1 cellular context compared by ENCODE assay signal in the genomic region with DNA sequence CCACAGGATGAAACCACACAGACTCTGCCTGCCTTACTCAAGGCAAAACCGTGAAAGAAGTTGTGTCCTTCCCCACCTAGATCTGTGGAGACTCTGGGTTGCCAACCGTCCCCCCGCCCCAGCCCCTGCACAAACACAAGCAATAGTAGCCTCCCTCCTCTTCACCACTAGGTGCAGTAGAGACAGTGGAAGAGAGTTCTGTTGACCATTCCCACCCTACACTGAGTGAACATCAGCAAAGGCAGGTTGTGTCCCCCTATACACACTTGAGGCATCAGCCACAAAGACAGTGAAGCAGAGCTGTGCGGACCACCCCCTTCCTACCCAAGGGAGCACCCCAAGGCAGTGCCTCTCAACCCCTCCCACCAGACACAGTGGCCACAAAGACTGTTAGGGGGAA.
TF ChIP-seq lines count a peak whose summit lies in the region.

No MANE protein-coding gene starts in this region.

TF ChIP-seq in GM23338, 12 proteins besides CTCF, POLR2A, EP300 and RAD21 (continued from another document):
- TF ChIP-seq, protein P1, sequence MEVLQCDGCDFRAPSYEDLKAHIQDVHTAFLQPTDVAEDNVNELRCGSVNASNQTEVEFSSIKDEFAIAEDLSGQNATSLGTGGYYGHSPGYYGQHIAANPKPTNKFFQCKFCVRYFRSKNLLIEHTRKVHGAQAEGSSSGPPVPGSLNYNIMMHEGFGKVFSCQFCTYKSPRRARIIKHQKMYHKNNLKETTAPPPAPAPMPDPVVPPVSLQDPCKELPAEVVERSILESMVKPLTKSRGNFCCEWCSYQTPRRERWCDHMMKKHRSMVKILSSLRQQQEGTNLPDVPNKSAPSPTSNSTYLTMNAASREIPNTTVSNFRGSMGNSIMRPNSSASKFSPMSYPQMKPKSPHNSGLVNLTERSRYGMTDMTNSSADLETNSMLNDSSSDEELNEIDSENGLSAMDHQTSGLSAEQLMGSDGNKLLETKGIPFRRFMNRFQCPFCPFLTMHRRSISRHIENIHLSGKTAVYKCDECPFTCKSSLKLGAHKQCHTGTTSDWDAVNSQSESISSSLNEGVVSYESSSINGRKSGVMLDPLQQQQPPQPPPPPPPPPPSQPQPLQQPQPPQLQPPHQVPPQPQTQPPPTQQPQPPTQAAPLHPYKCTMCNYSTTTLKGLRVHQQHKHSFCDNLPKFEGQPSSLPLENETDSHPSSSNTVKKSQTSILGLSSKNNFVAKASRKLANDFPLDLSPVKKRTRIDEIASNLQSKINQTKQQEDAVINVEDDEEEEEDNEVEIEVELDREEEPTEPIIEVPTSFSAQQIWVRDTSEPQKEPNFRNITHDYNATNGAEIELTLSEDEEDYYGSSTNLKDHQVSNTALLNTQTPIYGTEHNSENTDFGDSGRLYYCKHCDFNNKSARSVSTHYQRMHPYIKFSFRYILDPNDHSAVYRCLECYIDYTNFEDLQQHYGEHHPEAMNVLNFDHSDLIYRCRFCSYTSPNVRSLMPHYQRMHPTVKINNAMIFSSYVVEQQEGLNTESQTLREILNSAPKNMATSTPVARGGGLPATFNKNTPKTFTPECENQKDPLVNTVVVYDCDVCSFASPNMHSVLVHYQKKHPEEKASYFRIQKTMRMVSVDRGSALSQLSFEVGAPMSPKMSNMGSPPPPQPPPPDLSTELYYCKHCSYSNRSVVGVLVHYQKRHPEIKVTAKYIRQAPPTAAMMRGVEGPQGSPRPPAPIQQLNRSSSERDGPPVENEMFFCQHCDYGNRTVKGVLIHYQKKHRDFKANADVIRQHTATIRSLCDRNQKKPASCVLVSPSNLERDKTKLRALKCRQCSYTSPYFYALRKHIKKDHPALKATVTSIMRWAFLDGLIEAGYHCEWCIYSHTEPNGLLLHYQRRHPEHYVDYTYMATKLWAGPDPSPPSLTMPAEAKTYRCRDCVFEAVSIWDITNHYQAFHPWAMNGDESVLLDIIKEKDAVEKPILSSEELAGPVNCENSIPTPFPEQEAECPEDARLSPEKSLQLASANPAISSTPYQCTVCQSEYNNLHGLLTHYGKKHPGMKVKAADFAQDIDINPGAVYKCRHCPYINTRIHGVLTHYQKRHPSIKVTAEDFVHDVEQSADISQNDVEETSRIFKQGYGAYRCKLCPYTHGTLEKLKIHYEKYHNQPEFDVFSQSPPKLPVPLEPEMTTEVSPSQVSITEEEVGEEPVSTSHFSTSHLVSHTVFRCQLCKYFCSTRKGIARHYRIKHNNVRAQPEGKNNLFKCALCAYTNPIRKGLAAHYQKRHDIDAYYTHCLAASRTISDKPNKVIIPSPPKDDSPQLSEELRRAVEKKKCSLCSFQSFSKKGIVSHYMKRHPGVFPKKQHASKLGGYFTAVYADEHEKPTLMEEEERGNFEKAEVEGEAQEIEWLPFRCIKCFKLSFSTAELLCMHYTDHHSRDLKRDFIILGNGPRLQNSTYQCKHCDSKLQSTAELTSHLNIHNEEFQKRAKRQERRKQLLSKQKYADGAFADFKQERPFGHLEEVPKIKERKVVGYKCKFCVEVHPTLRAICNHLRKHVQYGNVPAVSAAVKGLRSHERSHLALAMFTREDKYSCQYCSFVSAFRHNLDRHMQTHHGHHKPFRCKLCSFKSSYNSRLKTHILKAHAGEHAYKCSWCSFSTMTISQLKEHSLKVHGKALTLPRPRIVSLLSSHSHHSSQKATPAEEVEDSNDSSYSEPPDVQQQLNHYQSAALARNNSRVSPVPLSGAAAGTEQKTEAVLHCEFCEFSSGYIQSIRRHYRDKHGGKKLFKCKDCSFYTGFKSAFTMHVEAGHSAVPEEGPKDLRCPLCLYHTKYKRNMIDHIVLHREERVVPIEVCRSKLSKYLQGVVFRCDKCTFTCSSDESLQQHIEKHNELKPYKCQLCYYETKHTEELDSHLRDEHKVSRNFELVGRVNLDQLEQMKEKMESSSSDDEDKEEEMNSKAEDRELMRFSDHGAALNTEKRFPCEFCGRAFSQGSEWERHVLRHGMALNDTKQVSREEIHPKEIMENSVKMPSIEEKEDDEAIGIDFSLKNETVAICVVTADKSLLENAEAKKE (CRISPR knock-in tag; IDR thresholded peaks at IDR 0.05) = no peak
- no peak for TF ChIP-seq POLR2AphosphoS5 (IDR thresholded peaks at IDR 0.05; ENCODE audit: low read depth)
- no peak for TF ChIP-seq NANOG (IDR thresholded peaks at IDR 0.05; ENCODE audit: borderline replicate concordance)
- no peak for TF ChIP-seq EZH2 (IDR thresholded peaks at IDR 0.05; ENCODE audit: low read depth, unreplicated experiment)
- TF ChIP-seq ZNF114 (CRISPR knock-in tag; IDR thresholded peaks at IDR 0.05) = no peak
- TF ChIP-seq ZNF331 (CRISPR knock-in tag; IDR thresholded peaks at IDR 0.05; ENCODE audit: low read depth) = no peak
